10 cellular contexts compared by ENCODE assay signal in genomic region chr4:184849184-184849583, GRCh38. TPM values are rescaled to one million over a fixed set of nuclear protein-coding genes. Genes with fewer than 3 reads are reported as not detected.
DNase-seq lines count a peak whose midpoint lies in the region; ATAC-seq and TF ChIP-seq lines count a peak whose summit lies in the region.
"Had no signal": no experiment of that assay in that cellular context is flagged by ENCODE, and none has a peak within 500 bp of the region (broad histone marks: within the 10 kb centered on the region; RNA-seq: fewer than 3 reads in every experiment).

No MANE protein-coding gene starts in this region.

- no peaks in the 10 kb centered on the region for H3K9me3 ChIP-seq in OCI-LY3 (ENCODE audit: insufficient read depth, low read length)
- H3K9me3 ChIP-seq in stomach: no peaks in the 10 kb centered on the region
- H3K9me3 ChIP-seq: Peyer's patch had no signal

- H3K36me3 ChIP-seq in OCI-LY3 (replicated peaks; ENCODE audit: low read depth, low read length) (no peaks in the 10 kb centered on the region), stomach (no peaks in the 10 kb centered on the region)
- H3K36me3 ChIP-seq: Peyer's patch had no signal

- H3K9ac ChIP-seq in OCI-LY3 (ENCODE audit: low read length): no peak overlapping the region

- TF ChIP-seq EP300 in stomach (IDR thresholded peaks at IDR 0.05): no peak

- H3K27ac ChIP-seq in OCI-LY3 (ENCODE audit: low read length) (peak overlapping the region; percentile 32; the same call in 1 of the 2 replicates), stomach (peak overlapping the region in 1 of 5 donors; percentile 66)
- H3K27ac ChIP-seq: Peyer's patch had no signal

- no peak overlapping the region for H2AFZ ChIP-seq in OCI-LY3 (ENCODE audit: low read depth, low read length)

- DNase-seq in GM12865 (ENCODE audit: low read depth): peak; percentile 58
- DNase-seq in NCI-H2081 (lab: John Stamatoyannopoulos, UW): no peak
- DNase-seq in DMS153 (lab: John Stamatoyannopoulos, UW): no peak
- no peak for DNase-seq in stomach
- no peak for DNase-seq in stimulated activated CD4-positive, alpha-beta T cell treated with anti-CD3 and anti-CD28 coated beads, Interleukin-4, amount 100 ng/mL, for 1 hour
- DNase-seq: Peyer's patch, small intestine had no signal

- intact Hi-C loops in stomach (cut with DNase I; ENCODE audit: low total_unique reads): no loop called here

- peak; percentile 25 for ATAC-seq in GM18867 (IDR thresholded peaks at IDR 0.05; ENCODE audit: unreplicated experiment)
- peak; percentile 33 for ATAC-seq in HG02642 (IDR thresholded peaks at IDR 0.05; ENCODE audit: poor library complexity, unreplicated experiment)

- peaks cover 36% of the 10 kb centered on the region for H3K4me1 ChIP-seq in OCI-LY3 (ENCODE audit: low read length)
- H3K4me1 ChIP-seq in stomach: peaks cover 0 to 8% (median 2%) of the 10 kb centered on the region in 4 donors
- H3K4me1 ChIP-seq: Peyer's patch had no signal

- no peaks in the 10 kb centered on the region for H4K20me1 ChIP-seq in OCI-LY3 (ENCODE audit: insufficient read depth, low read length)

- TF ChIP-seq POLR2A in stomach (IDR thresholded peaks at IDR 0.05): no peak

- no peak overlapping the region for H3K4me3 ChIP-seq in GM12865 (ENCODE audit: low read depth, low read length)
- 0 out of 2 replicates have a peak overlapping the region, but pooled peaks have one; percentile 33 for H3K4me3 ChIP-seq in OCI-LY3 (ENCODE audit: low read length)
- H3K4me3 ChIP-seq in stomach: no peak overlapping the region
- H3K4me3 ChIP-seq: Peyer's patch had no signal

- no peaks in the 10 kb centered on the region for H3K79me2 ChIP-seq in OCI-LY3 (ENCODE audit: low read length)

- peak overlapping the region; percentile 75 for H3K4me2 ChIP-seq in OCI-LY3 (ENCODE audit: low read length)

- WGBS in stomach, 5 donors: 58 to 82% (median 64%) methylated on average over 3 of the region's 3 CpGs

- TF ChIP-seq CTCF in GM12865 (IDR thresholded peaks at IDR 0.05; ENCODE audit: insufficient read depth, low read depth, low read length, missing control alignments): no peak
- no peak for TF ChIP-seq CTCF in OCI-LY3 (IDR thresholded peaks at IDR 0.05; ENCODE audit: low read depth, low read length)
- no peak for TF ChIP-seq CTCF in stomach (IDR thresholded peaks at IDR 0.05)

- H3K27me3 ChIP-seq in OCI-LY3 (ENCODE audit: low read depth, low read length): no peaks in the 10 kb centered on the region
- H3K27me3 ChIP-seq in stomach: peaks cover 0 to 5% (median 0%) of the 10 kb centered on the region in 3 donors
- H3K27me3 ChIP-seq: Peyer's patch had no signal

RNA-seq across cellular contexts. Expression of gene ACSL1, which starts 23.4 kb away (rescaled TPM):
- 1,000 to 10,000 TPM in 1 of 5 donors, 10 to 100 TPM in 4; 47.1 to 1,170 (median 61.8) TPM for total RNA-seq in stomach
- polyA plus RNA-seq in stomach: 10 to 100 TPM; 42.8 to 48.2 (median 44.0) TPM
